23 cellular contexts compared by ENCODE assay signal in genomic region chr22:42061041-42061440, GRCh38. TPM values are rescaled to one million over a fixed set of nuclear protein-coding genes. Genes with fewer than 3 reads are reported as not detected.
A peak's percentile ranks its signal among the peaks of the same experiment; 100 is the strongest.
DNase-seq lines count a peak whose midpoint lies in the region; ATAC-seq, FAIRE-seq and TF ChIP-seq lines count a peak whose summit lies in the region.
"Had no signal": no experiment of that assay in that cellular context is flagged by ENCODE, and none has a peak within 500 bp of the region (broad histone marks: within the 10 kb centered on the region; RNA-seq: fewer than 3 reads in every experiment).

No MANE protein-coding gene starts in this region.

- DNase-seq in D341Med (ENCODE audit: low spot score), result peak; percentile 12
- peak; percentile 33 for DNase-seq in activated CD8-positive, alpha-beta memory T cell treated with anti-CD3 and anti-CD28 coated beads, Interleukin-2, amount 50 U/mL, for 48 hours
- peak; percentile 41 for DNase-seq in kidney
- peak; percentile 53 for DNase-seq in type B pancreatic cell (ENCODE audit: extremely low spot score, unreplicated experiment)
- DNase-seq in stimulated activated CD4-positive, alpha-beta T cell treated with anti-CD3 and anti-CD28 coated beads, Interleukin-4, amount 100 ng/mL, for 1 hour, result no peak
- DNase-seq: Caco-2; CD4-positive, alpha-beta memory T cell; NCI-H1105; NCI-H146; NCI-H2029 treated with DMSO at 0.1 percent for 48 hours; NCI-H2171; NCI-H524 treated with DMSO at 0.1 percent for 48 hours; SJCRH30 had no signal

- peaks cover 0 to 9% of the 10 kb centered on the region in 2 donors for H3K9me3 ChIP-seq in kidney (ENCODE audit: control insufficient read depth in 1 of 2, low read length in 2 of 2)

- peaks cover 4 to 6% of the 10 kb centered on the region in 2 donors for H3K4me1 ChIP-seq in kidney (ENCODE audit: control insufficient read depth in 1 of 2, insufficient read depth in 1 of 2, low read depth in 1 of 2, low read length in 2 of 2)
- H3K4me1 ChIP-seq: BLaER1, Caco-2, SJCRH30 had no signal

- TF ChIP-seq CTCF in kidney (IDR thresholded peaks at IDR 0.05; ENCODE audit: borderline replicate concordance, extremely low read depth, insufficient read depth) (no peak), type B pancreatic cell (conservative IDR thresholded peaks at IDR 0.05) (no peak)

- H3K9me3 Mint-ChIP-seq in type B pancreatic cell, result peaks cover 14% of the 10 kb centered on the region

- no peak overlapping the region for H3K9ac ChIP-seq in kidney (ENCODE audit: low read length in 2 of 2)
- H3K9ac ChIP-seq: BLaER1, KMS-11 had no signal

- H3K4me3 ChIP-seq in kidney (ENCODE audit: low read length in 2 of 2), result no peak overlapping the region
- H3K4me3 ChIP-seq: BLaER1, GM23338, HAP-1, SJCRH30 had no signal

- peaks cover 36% of the 10 kb centered on the region for H3K36me3 Mint-ChIP-seq in type B pancreatic cell

- intact Hi-C loops in kidney (cut with DNase I), result no loop called here

- H3K27ac Mint-ChIP-seq in type B pancreatic cell, result no peak overlapping the region
- H3K27ac Mint-ChIP-seq: GM23338 had no signal

- no peak for ATAC-seq in HG02981 (IDR thresholded peaks at IDR 0.05; ENCODE audit: unreplicated experiment)
- no peak for ATAC-seq in HG02884 (IDR thresholded peaks at IDR 0.05; ENCODE audit: unreplicated experiment)
- ATAC-seq: GM23338 had no signal

- no peaks in the 10 kb centered on the region for H3K4me1 Mint-ChIP-seq in type B pancreatic cell (ENCODE audit: unreplicated experiment)

- FAIRE-seq in kidney (lab: Jason Lieb, UNC), result no peak
- FAIRE-seq: G401.6, GM12892, RCC 7860 had no signal

- no peak overlapping the region for H3K4me3 Mint-ChIP-seq in type B pancreatic cell
- H3K4me3 Mint-ChIP-seq: CD4-positive, alpha-beta memory T cell; GM23338 had no signal

- no peaks in the 10 kb centered on the region for H3K27me3 Mint-ChIP-seq in type B pancreatic cell
- H3K27me3 Mint-ChIP-seq: CD4-positive, alpha-beta memory T cell had no signal

- no peak overlapping the region for H3K27ac ChIP-seq in kidney (ENCODE audit: low read depth in 2 of 2, low read length in 2 of 2)
- H3K27ac ChIP-seq: BLaER1, KMS-11, SJCRH30 had no signal

- peaks cover 12 to 18% of the 10 kb centered on the region in 2 donors for H3K36me3 ChIP-seq in kidney (ENCODE audit: control insufficient read depth in 1 of 2, insufficient read depth in 2 of 2, low read length in 2 of 2)
- H3K36me3 ChIP-seq: SJCRH30 had no signal

RNA-seq across cellular contexts. Expression of gene NAGA, which starts 9.6 kb away (rescaled TPM):
- 29.8 TPM for total RNA-seq in kidney
- 27.0 TPM for polyA plus RNA-seq in kidney (ENCODE audit: insufficient read depth, low read depth, low replicate concordance)
- 24.1 and 35.9 TPM in 2 replicates for total RNA-seq in type B pancreatic cell (ENCODE audit: low replicate concordance)

RNA-seq across cellular contexts. Expression of gene PHETA2, which starts 13.0 kb away (rescaled TPM):
- total RNA-seq in kidney, result 10.4 TPM
- polyA plus RNA-seq in kidney (ENCODE audit: insufficient read depth, low read depth, low replicate concordance), result 6.3 TPM
- 4.1 and 11.9 TPM in 2 replicates for total RNA-seq in type B pancreatic cell (ENCODE audit: low replicate concordance)
- total RNA-seq: HT1080, SJCRH30 had no signal

RNA-seq across cellular contexts. Expression of gene SMDT1, which starts 18.5 kb away (rescaled TPM):
- 113 TPM for total RNA-seq in kidney
- polyA plus RNA-seq in kidney (ENCODE audit: insufficient read depth, low read depth, low replicate concordance), result 264 TPM
- 80.6 and 102 TPM in 2 replicates for total RNA-seq in type B pancreatic cell (ENCODE audit: low replicate concordance)

RNA-seq across cellular contexts. Expression of gene NDUFA6, which starts 29.5 kb away (rescaled TPM):
- total RNA-seq in kidney (69.0 TPM), type B pancreatic cell (ENCODE audit: low replicate concordance) (93.9 and 109 TPM in 2 replicates)
- 317 TPM for polyA plus RNA-seq in kidney (ENCODE audit: insufficient read depth, low read depth, low replicate concordance)
